In genomic region chr1:41272601-41273000, GRCh38 we compare ENCODE assay signal across 33 cellular contexts.
"Had no signal": no experiment of that assay in that cellular context is flagged by ENCODE, and none has a peak within 500 bp of the region (broad histone marks: within the 10 kb centered on the region; RNA-seq: fewer than 3 reads in every experiment).

No MANE protein-coding gene starts in this region.

- FAIRE-seq: endometrium had no signal

- H3K4me1 Mint-ChIP-seq: memory B cell had no signal

- H3K27me3 ChIP-seq: right atrium auricular region, thyroid gland, vagina had no signal

- H3K36me3 ChIP-seq: esophagus squamous epithelium, heart right ventricle, prostate gland, right atrium auricular region, stomach, thyroid gland, vagina had no signal

- H3K9me3 ChIP-seq: esophagus squamous epithelium, heart right ventricle, mucosa of descending colon, prostate gland, right atrium auricular region, stomach, thyroid gland, vagina had no signal

- ATAC-seq: effector memory CD8-positive, alpha-beta T cell; heart right ventricle; left colon; mucosa of descending colon; natural killer cell treated with Interleukin-12 subunit alpha and Interleukin-12 subunit beta and Interleukin-15 and Interleukin-18, amount 100 ng/mL, for 72 hours; sciatic nerve had no signal

- H3K27ac Mint-ChIP-seq: effector memory CD8-positive, alpha-beta T cell; memory B cell; mesothelial cell of epicardium; naive B cell; natural killer cell treated with Interleukin-12 subunit alpha and Interleukin-12 subunit beta and Interleukin-15 and Interleukin-18, amount 100 ng/mL, for 72 hours had no signal

- H3K4me1 ChIP-seq: prostate gland, right atrium auricular region, vagina had no signal

- H3K4me2 ChIP-seq: smooth muscle cell had no signal

- H3K27ac ChIP-seq: coronary artery, esophagus squamous epithelium, heart right ventricle, prostate gland, right atrium auricular region, stomach, thyroid gland, vagina had no signal

- H3K36me3 Mint-ChIP-seq: memory B cell; mesothelial cell of epicardium; naive B cell; natural killer cell treated with Interleukin-12 subunit alpha and Interleukin-12 subunit beta and Interleukin-15 and Interleukin-18, amount 100 ng/mL, for 72 hours had no signal

- DNase-seq: dermis blood vessel endothelial cell; effector memory CD8-positive, alpha-beta T cell; erythroblast; esophagus squamous epithelium; foreskin melanocyte; glutamatergic neuron; heart right ventricle; hippocampal formation; islet precursor cell; kidney glomerular epithelial cell; left colon; mucosa of descending colon; naive B cell; stimulated activated CD4-positive, alpha-beta T cell treated with anti-CD3 and anti-CD28 coated beads, Interleukin-12 subunit alpha, Interleukin-12 subunit beta, amount 100 ng/mL, for 4 hours; stimulated activated CD4-positive, alpha-beta T cell treated with anti-CD3 and anti-CD28 coated beads, Interleukin-1b, Interleukin-23, amount 100 ng/mL, for 48 hours; stimulated activated CD4-positive, alpha-beta T cell treated with anti-CD3 and anti-CD28 coated beads, Interleukin-4, amount 100 ng/mL, for 1 hour; stimulated activated CD8-positive, alpha-beta memory T cell treated with anti-CD3 and anti-CD28 coated beads, Interleukin-4, amount 100 ng/mL, for 48 hours; stimulated activated naive CD4-positive, alpha-beta T cell; stomach; thyroid gland; trophoblast cell had no signal

- H3K9me3 Mint-ChIP-seq: effector memory CD8-positive, alpha-beta T cell; memory B cell; naive B cell; natural killer cell treated with Interleukin-12 subunit alpha and Interleukin-12 subunit beta and Interleukin-15 and Interleukin-18, amount 100 ng/mL, for 72 hours; neural crest cell had no signal

- H3K4me3 ChIP-seq: coronary artery, esophagus squamous epithelium, heart right ventricle, lung, mucosa of descending colon, prostate gland, right atrium auricular region, smooth muscle cell, stomach, thyroid gland, vagina had no signal

- H3K4me3 Mint-ChIP-seq: effector memory CD8-positive, alpha-beta T cell; memory B cell; mesothelial cell of epicardium; naive B cell; natural killer cell treated with Interleukin-12 subunit alpha and Interleukin-12 subunit beta and Interleukin-15 and Interleukin-18, amount 100 ng/mL, for 72 hours; neural crest cell had no signal
